8 cellular contexts compared by ENCODE assay signal in genomic region chr9:121620777-121621437, GRCh38. TPM values are rescaled to one million over a fixed set of nuclear protein-coding genes. Genes with fewer than 3 reads are reported as not detected.
DNase-seq lines count a peak whose midpoint lies in the region; ATAC-seq and TF ChIP-seq lines count a peak whose summit lies in the region.

No MANE protein-coding gene starts in this region.

- no peaks in the 10 kb centered on the region for H3K79me2 ChIP-seq in PC-9 (ENCODE audit: low read depth)

- peak; percentile 17 for DNase-seq in activated naive CD4-positive, alpha-beta T cell treated with anti-CD3 and anti-CD28 coated beads for 36 hours
- DNase-seq in activated naive CD4-positive, alpha-beta T cell treated with anti-CD3 and anti-CD28 coated beads, Interleukin-2, amount 50 U/mL, for 16 hours, result no peak
- DNase-seq in PC-9, result peak in 1 of 2 experiments; percentile 39
- peak; percentile 33 for DNase-seq in fibroblast of pulmonary artery (ENCODE audit: low read depth)
- no peak for DNase-seq in thoracic aorta (ENCODE audit: low spot score)
- DNase-seq in GM19240 (ENCODE audit: insufficient read length, low spot score), result no peak
- no peak for DNase-seq in aorta

- H3K4me1 ChIP-seq in PC-9 (replicated peaks; ENCODE audit: insufficient read depth) (no peaks in the 10 kb centered on the region), thoracic aorta (ENCODE audit: control insufficient read depth in 1 of 2, low read depth in 2 of 2) (peaks cover 0 to 2% of the 10 kb centered on the region in 2 donors), aorta (ENCODE audit: control insufficient read depth in 1 of 2, insufficient read depth in 2 of 2, low read length in 2 of 2) (no peaks in the 10 kb centered on the region)

- CTCF ChIA-PET in activated naive CD4-positive, alpha-beta T cell treated with anti-CD3 and anti-CD28 coated beads for 36 hours (lab: Charles Lee), result no interaction called here
- CTCF ChIA-PET in PC-9 (lab: Charles Lee), result interaction anchor here (0.6 to 2.0 kb wide), 5 partner anchors 9 to 392 kb away, joined by 3 to 6 read pairs (median 5); no protein-coding TSS in a partner anchor

- H3K9me3 ChIP-seq in PC-9 (ENCODE audit: insufficient read depth, low read depth) (no peaks in the 10 kb centered on the region), thoracic aorta (no peaks in the 10 kb centered on the region), aorta (ENCODE audit: control insufficient read depth, low read length) (no peaks in the 10 kb centered on the region)

- peaks cover 6% of the 10 kb centered on the region for H3K27me3 Mint-ChIP-seq in activated naive CD4-positive, alpha-beta T cell treated with anti-CD3 and anti-CD28 coated beads for 36 hours (ENCODE audit: low read depth)

- no peaks in the 10 kb centered on the region for H3K9me2 ChIP-seq in PC-9 (ENCODE audit: insufficient read depth)

- H2AFZ ChIP-seq in PC-9, result no peak overlapping the region

- POLR2A ChIA-PET in PC-9 (lab: Charles Lee; ENCODE audit: unreplicated experiment), result no interaction called here

- H3K27ac ChIP-seq in PC-9 (no peak overlapping the region), thoracic aorta (no peak overlapping the region), aorta (ENCODE audit: low read depth in 1 of 2, low read length in 2 of 2) (no peak overlapping the region)

- no peaks in the 10 kb centered on the region for H3F3A ChIP-seq in PC-9 (ENCODE audit: insufficient read depth, low read depth)

- no peak overlapping the region for H3K4me2 ChIP-seq in PC-9

- no peaks in the 10 kb centered on the region for H3K4me1 Mint-ChIP-seq in activated naive CD4-positive, alpha-beta T cell treated with anti-CD3 and anti-CD28 coated beads for 36 hours (ENCODE audit: low read depth)

- no peaks in the 10 kb centered on the region for H3K9me3 Mint-ChIP-seq in activated naive CD4-positive, alpha-beta T cell treated with anti-CD3 and anti-CD28 coated beads for 36 hours

- ATAC-seq in thoracic aorta (ENCODE audit: insufficient number of reproducible peaks, low FRiP score, low read depth), result no peak
- ATAC-seq in HG02981 (IDR thresholded peaks at IDR 0.05; ENCODE audit: unreplicated experiment), result no peak
- ATAC-seq in aorta (ENCODE audit: low FRiP score), result no peak

- H3K27ac Mint-ChIP-seq in activated naive CD4-positive, alpha-beta T cell treated with anti-CD3 and anti-CD28 coated beads for 36 hours, result no peak overlapping the region

- no peaks in the 10 kb centered on the region for H3K27me3 ChIP-seq in PC-9 (ENCODE audit: insufficient read depth, low read depth)
- H3K27me3 ChIP-seq in thoracic aorta (replicated peaks; ENCODE audit: insufficient read depth), result no peaks in the 10 kb centered on the region
- no peaks in the 10 kb centered on the region for H3K27me3 ChIP-seq in aorta (ENCODE audit: control insufficient read depth in 1 of 2, insufficient read depth in 2 of 2, low read length in 1 of 2)

- no TSS peak for BruUV-seq in PC-9 (replicated peaks; lab: Mats Ljungman, UMichigan)

- 70% methylated on average over 3 of the region's 3 CpGs for WGBS in aorta, 2 donors

- no peaks in the 10 kb centered on the region for H3K36me3 ChIP-seq in PC-9 (ENCODE audit: low read depth)
- no peaks in the 10 kb centered on the region for H3K36me3 ChIP-seq in thoracic aorta
- H3K36me3 ChIP-seq in aorta (ENCODE audit: control insufficient read depth in 1 of 2, insufficient read depth in 2 of 2, low read length in 1 of 2), result no peaks in the 10 kb centered on the region

- H3K36me3 Mint-ChIP-seq in activated naive CD4-positive, alpha-beta T cell treated with anti-CD3 and anti-CD28 coated beads for 36 hours (ENCODE audit: low read depth), result no peaks in the 10 kb centered on the region

- no peak overlapping the region for H3K4me3 Mint-ChIP-seq in activated naive CD4-positive, alpha-beta T cell treated with anti-CD3 and anti-CD28 coated beads for 36 hours

- intact Hi-C loops in activated naive CD4-positive, alpha-beta T cell treated with anti-CD3 and anti-CD28 coated beads for 36 hours (cut with micrococcal nuclease), result no loop called here
- intact Hi-C loops in PC-9 (cut with micrococcal nuclease; ENCODE audit: unreplicated experiment), result loop anchor here (5.0 kb wide), 1 partner anchor 371 kb away; no protein-coding TSS in a partner anchor
- intact Hi-C loops in aorta (cut with DNase I), result no loop called here

- H3K4me3 ChIP-seq in PC-9 (no peak overlapping the region), fibroblast of pulmonary artery (replicated peaks; ENCODE audit: low read depth, low read length) (no peak overlapping the region), thoracic aorta (no peak overlapping the region), aorta (ENCODE audit: low read length in 2 of 2) (no peak overlapping the region)

- TF ChIP-seq CTCF in PC-9 (conservative IDR thresholded peaks at IDR 0.05) (peak; percentile 59), fibroblast of pulmonary artery (IDR thresholded peaks at IDR 0.05; ENCODE audit: low read length, missing control alignments) (peak; percentile 57), thoracic aorta (IDR thresholded peaks at IDR 0.05) (peak; percentile 16)

- no peaks in the 10 kb centered on the region for H4K20me1 ChIP-seq in PC-9 (ENCODE audit: insufficient read depth)

RNA-seq across cellular contexts. Expression of gene DAB2IP, which starts 30.5 kb away (rescaled TPM):
- under 1 TPM in 1 of 2 experiments, not detected in 1; 0.35 TPM for total RNA-seq in activated naive CD4-positive, alpha-beta T cell treated with anti-CD3 and anti-CD28 coated beads for 36 hours
- total RNA-seq in PC-9 (2021), result 46.7 and 59.9 TPM in 2 replicates
- 100 to 1,000 TPM in 1 of 2 donors, 10 to 100 TPM in 1; 87.4 to 104 TPM for total RNA-seq in thoracic aorta
- total RNA-seq in aorta, result 10 to 100 TPM; 70.3 to 75.4 TPM
- polyA plus RNA-seq in aorta, result 10 to 100 TPM; 12.0 to 32.5 TPM

Comparison
In these comparisons a context has a peak if more than half of its experiments do, and no peak if none do; other contexts are left out.
1. DNase-seq: peak in activated naive CD4-positive, alpha-beta T cell treated with anti-CD3 and anti-CD28 coated beads for 36 hours (single experiment) and fibroblast of pulmonary artery (single experiment); none in activated naive CD4-positive, alpha-beta T cell treated with anti-CD3 and anti-CD28 coated beads, Interleukin-2, amount 50 U/mL, for 16 hours (single experiment), thoracic aorta (single experiment), GM19240 (single experiment) and aorta (0 of 2).
2. RNA of gene DAB2IP, which starts 30.5 kb away (total RNA-seq): 87.4 to 104 TPM in thoracic aorta, 70.3 to 75.4 TPM in aorta and 46.7 to 59.9 TPM in PC-9; 0.35 TPM in activated naive CD4-positive, alpha-beta T cell treated with anti-CD3 and anti-CD28 coated beads for 36 hours; every median in the first group is over 10 times any median in the second.
3. Peak in every context shown above with its lines, with median percentiles within 50 percentile points of each other: CTCF ChIP-seq.